ENCODE assay signal across 13 cellular contexts in genomic region chr1:25871086-25871703, GRCh38. TPM values are rescaled to one million over a fixed set of nuclear protein-coding genes. Genes with fewer than 3 reads are reported as not detected.
DNase-seq lines count a peak whose midpoint lies in the region; ATAC-seq and TF ChIP-seq lines count a peak whose summit lies in the region.
"Had no signal": no experiment of that assay in that cellular context is flagged by ENCODE, and none has a peak within 500 bp of the region (broad histone marks: within the 10 kb centered on the region; RNA-seq: fewer than 3 reads in every experiment).

No MANE protein-coding gene starts in this region.

- intact Hi-C loops in adrenal gland (cut with DNase I) (loop anchor here in 1 of 2 donors (5.0 kb wide), 1 partner anchor 49 kb away; no protein-coding TSS in a partner anchor), right lobe of liver (cut with DNase I) (no loop called here), transverse colon (cut with DNase I; ENCODE audit: low total_unique reads) (no loop called here)

- no peak for TF ChIP-seq EP300 in transverse colon (IDR thresholded peaks at IDR 0.05; ENCODE audit: low read depth)

- in situ Hi-C loops in KBM-7 (cut with MboI; ENCODE audit: low pct_unique_long_range_greater_than_20kb, low sequenced_read_pairs) (no loop called here), transverse colon (cut with MboI; ENCODE audit: low pct_ligation_motif_present in 1 of 4, low pct_unique_long_range_greater_than_20kb in 1 of 4, low sequenced_read_pairs in 3 of 4) (no loop called here)

- DNase-seq in KBM-7 (peak; percentile 66), adrenal gland (peak in 5 of 7 donors; percentile 41 to 63 (median 51)), right lobe of liver (no peak), transverse colon (peak; percentile 30), RPMI8226 (no peak), A172 (ENCODE audit: low spot score) (no peak)
- DNase-seq in stimulated activated CD4-positive, alpha-beta T cell treated with anti-CD3 and anti-CD28 coated beads, Interleukin-4, amount 100 ng/mL, for 4 hours, result no peak
- DNase-seq: HCEC 1CT; NCI-H1048; NCI-H446; stimulated activated naive B cell treated with anti-CD40 and anti-IgM and Interleukin-4, amounts not matched to agents 10 μg/mL and 1 μg/mL and 100 μg/mL, for 72 hours; T-helper 17 cell had no signal

- peak in 1 of 4 donors; percentile 27 for ATAC-seq in right lobe of liver
- ATAC-seq: stimulated activated naive B cell treated with anti-CD40 and anti-IgM and Interleukin-4, amounts not matched to agents 10 μg/mL and 1 μg/mL and 100 μg/mL, for 72 hours; T-helper 17 cell had no signal

- peak overlapping the region in 4 of 5 donors; percentile 37 to 85 (median 59) for H3K27ac ChIP-seq in adrenal gland
- peak overlapping the region in 2 of 3 donors; percentile 65 to 84 for H3K27ac ChIP-seq in right lobe of liver
- no peak overlapping the region for H3K27ac ChIP-seq in transverse colon

- 4 to 25% (median 11%) methylated on average over 4 to 5 of the region's 5 CpGs for WGBS in adrenal gland, 4 donors
- 13% methylated on average over 5 of the region's 5 CpGs for WGBS in right lobe of liver (ENCODE audit: insufficient coverage, low coverage, low lambda C conversion rate, missing lambda C conversion rate)
- WGBS in transverse colon (ENCODE audit: low coverage in 1 of 2), 2 donors, result 0 to 29% methylated on average over 1 to 5 of the region's 5 CpGs

- peaks cover 52 to 55% of the 10 kb centered on the region in 2 donors for H3K4me1 ChIP-seq in adrenal gland (replicated peaks in 1 of 2)
- peaks cover 0 to 85% (median 34%) of the 10 kb centered on the region in 4 donors for H3K4me1 ChIP-seq in right lobe of liver
- peaks cover 15 to 57% (median 46%) of the 10 kb centered on the region in 4 donors for H3K4me1 ChIP-seq in transverse colon

- H3K36me3 ChIP-seq in adrenal gland (replicated peaks in 1 of 2) (peaks cover 0 to 5% of the 10 kb centered on the region in 2 donors), right lobe of liver (no peaks in the 10 kb centered on the region), transverse colon (no peaks in the 10 kb centered on the region)

- H3K9me3 ChIP-seq in adrenal gland (replicated peaks in 1 of 3) (no peaks in the 10 kb centered on the region), right lobe of liver (no peaks in the 10 kb centered on the region), transverse colon (no peaks in the 10 kb centered on the region)

- H3K4me3 ChIP-seq in adrenal gland (no peak overlapping the region), right lobe of liver (no peak overlapping the region), transverse colon (no peak overlapping the region)
- H3K4me3 ChIP-seq: dorsolateral prefrontal cortex had no signal

- H3K27me3 ChIP-seq in adrenal gland (no peaks in the 10 kb centered on the region), right lobe of liver (no peaks in the 10 kb centered on the region), transverse colon (no peaks in the 10 kb centered on the region)
- H3K27me3 ChIP-seq: dorsolateral prefrontal cortex had no signal

- no peak for TF ChIP-seq POLR2A in adrenal gland (IDR thresholded peaks at IDR 0.05)
- no peak for TF ChIP-seq POLR2A in right lobe of liver (IDR thresholded peaks at IDR 0.05)
- TF ChIP-seq POLR2A in transverse colon (IDR thresholded peaks at IDR 0.05), result no peak

- no peak for TF ChIP-seq CTCF in adrenal gland (IDR thresholded peaks at IDR 0.05)
- no peak for TF ChIP-seq CTCF in right lobe of liver (IDR thresholded peaks at IDR 0.05)
- TF ChIP-seq CTCF in transverse colon (IDR thresholded peaks at IDR 0.05), result no peak

RNA-seq across cellular contexts. Expression of gene PAQR7, which starts 4.3 kb away (rescaled TPM):
- total RNA-seq in adrenal gland (10 to 100 TPM; 31.1 to 71.8 (median 40.9) TPM), right lobe of liver (1 to 10 TPM in 5 of 6 experiments, under 1 TPM in 1; 0.74 to 4.8 (median 2.4) TPM), transverse colon (1 to 10 TPM in 3 of 4 donors, not detected in 1; 2.0 to 2.4 (median 2.4) TPM)
- 10 to 100 TPM; 19.9 to 26.1 (median 20.6) TPM for polyA plus RNA-seq in adrenal gland
- 0.19 and 1.1 TPM in 2 replicates for total RNA-seq in A172 (2014; rRNA removed; shearing (Covaris generic))

RNA-seq across cellular contexts. Expression of gene AUNIP, which starts 11.9 kb away (rescaled TPM):
- 1 to 10 TPM in 2 of 8 donors, under 1 TPM in 6; 0.24 to 1.5 (median 0.75) TPM for total RNA-seq in adrenal gland
- polyA plus RNA-seq in adrenal gland, result 1 to 10 TPM in 1 of 3 donors, under 1 TPM in 2; 0.56 to 1.2 (median 0.74) TPM
- total RNA-seq in right lobe of liver, result under 1 TPM in 2 of 6 experiments, not detected in 4; 0.43 to 0.56 TPM
- under 1 TPM in 1 of 4 donors, not detected in 3; 0.41 TPM for total RNA-seq in transverse colon
- total RNA-seq in A172 (2014; rRNA removed; shearing (Covaris generic)), result 4.8 and 4.9 TPM in 2 replicates

RNA-seq across cellular contexts. Expression of gene STMN1, which starts 35.0 kb away (rescaled TPM):
- 10 to 100 TPM in 7 of 8 donors, 1 to 10 TPM in 1; 7.9 to 59.5 (median 20.7) TPM for total RNA-seq in adrenal gland
- 10 to 100 TPM; 32.6 to 88.7 (median 37.6) TPM for polyA plus RNA-seq in adrenal gland
- 10 to 100 TPM in 1 of 6 experiments, 1 to 10 TPM in 5; 2.1 to 11.7 (median 6.8) TPM for total RNA-seq in right lobe of liver
- total RNA-seq in transverse colon, result 10 to 100 TPM in 3 of 4 donors, 1 to 10 TPM in 1; 6.4 to 24.3 (median 16.5) TPM
- 222 and 346 TPM in 2 replicates for total RNA-seq in A172 (2014; rRNA removed; shearing (Covaris generic))

RNA-seq across cellular contexts. Expression of gene MTFR1L, which starts 51.4 kb away (rescaled TPM):
- total RNA-seq in adrenal gland (100 to 1,000 TPM; 116 to 285 (median 184) TPM), right lobe of liver (10 to 100 TPM; 30.8 to 48.9 (median 43.3) TPM), transverse colon (100 to 1,000 TPM in 1 of 4 donors, 10 to 100 TPM in 3; 73.2 to 125 (median 93.6) TPM)
- polyA plus RNA-seq in adrenal gland, result 100 to 1,000 TPM; 157 to 298 (median 284) TPM
- total RNA-seq in A172 (2014; rRNA removed; shearing (Covaris generic)), result 20.8 and 26.5 TPM in 2 replicates

Comparison
In these comparisons a context has a peak if more than half of its experiments do, and no peak if none do; other contexts are left out.
1. DNase-seq: peak in KBM-7 (single experiment), adrenal gland (5 of 7) and transverse colon (single experiment); none in right lobe of liver (0 of 3), RPMI8226 (single experiment), A172 (single experiment) and stimulated activated CD4-positive, alpha-beta T cell treated with anti-CD3 and anti-CD28 coated beads, Interleukin-4, amount 100 ng/mL, for 4 hours (0 of 2).
2. H3K27ac ChIP-seq: peak in adrenal gland (4 of 5) and right lobe of liver (2 of 3); none in transverse colon (0 of 4).
3. RNA of gene PAQR7, which starts 4.3 kb away (total RNA-seq): 31.1 to 71.8 TPM in adrenal gland; 0.74 to 4.8 TPM in right lobe of liver, 2.0 to 2.4 TPM in transverse colon and 0.19 to 1.1 TPM in A172; every median in the first group is over 4 times any median in the second.